Comparison of ENCODE assay signal across 23 cellular contexts in the genomic region with DNA sequence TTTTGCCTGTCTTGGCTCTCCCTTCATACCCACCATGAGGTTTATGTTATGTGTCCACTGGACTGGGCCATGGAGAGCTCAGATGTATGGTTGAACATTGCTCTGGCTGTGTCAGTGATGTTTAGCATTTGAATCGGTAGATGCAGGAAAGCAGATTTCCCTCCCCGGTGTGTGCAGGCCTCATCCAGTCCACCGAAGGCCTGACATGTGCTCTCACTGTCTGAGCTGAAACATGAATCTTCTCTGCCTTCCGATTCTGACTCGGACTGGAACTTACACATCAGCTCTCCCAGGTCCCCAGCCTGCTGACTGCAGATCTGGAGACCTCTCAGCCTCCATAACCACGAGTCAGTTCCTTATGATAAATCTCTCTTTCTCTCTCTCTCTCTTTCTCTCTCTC.
"Had no signal": no experiment of that assay in that cellular context is flagged by ENCODE, and none has a peak within 500 bp of the region (broad histone marks: within the 10 kb centered on the region; RNA-seq: fewer than 3 reads in every experiment).

No MANE protein-coding gene starts in this region.

- H3K27ac Mint-ChIP-seq: activated B cell treated with CpG ODN at 0.5 μM for 24 hours; activated naive CD8-positive, alpha-beta T cell treated with anti-CD3 and anti-CD28 coated beads, Interleukin-2, amount 50 U/mL, for 24 hours; endodermal cell; natural killer cell; T-helper 17 cell had no signal

- H3K36me3 Mint-ChIP-seq: natural killer cell had no signal

- ATAC-seq: activated naive CD8-positive, alpha-beta T cell treated with anti-CD3 and anti-CD28 coated beads, Interleukin-2, amount 50 U/mL, for 24 hours; heart left ventricle; lower lobe of right lung; natural killer cell; pancreas; psoas muscle; right cardiac atrium; stimulated activated naive CD8-positive, alpha-beta T cell treated with anti-CD3 and anti-CD28 coated beads, Interleukin-15, Interleukin-2, amounts not matched to agents 100 U/mL and 50 U/mL, for 24 hours; T-helper 17 cell had no signal

- H3K27ac ChIP-seq: heart left ventricle, lower lobe of right lung, neutrophil, pancreas, psoas muscle, tibial artery, uterus had no signal

- H3K27me3 ChIP-seq: neutrophil, pancreas, tibial artery, uterus had no signal

- DNase-seq: activated B cell treated with CpG ODN at 0.5 μM for 24 hours; activated CD4-positive, alpha-beta T cell treated with anti-CD3 and anti-CD28 coated beads for 4 hours; activated gamma-delta T cell; activated naive CD4-positive, alpha-beta T cell treated with anti-CD3 and anti-CD28 coated beads, Interleukin-2, amount 50 U/mL, for 16 hours; activated naive CD8-positive, alpha-beta T cell treated with anti-CD3 and anti-CD28 coated beads, Interleukin-2, amount 50 U/mL, for 24 hours; cerebellar nuclear complex; cortex of kidney; endodermal cell; heart left ventricle; lower lobe of right lung; midbrain; natural killer cell; pancreas; psoas muscle; right cardiac atrium; stimulated activated CD4-positive, alpha-beta T cell treated with anti-CD3 and anti-CD28 coated beads, Interleukin-12 subunit alpha, Interleukin-12 subunit beta, amount 100 ng/mL, for 4 hours; stimulated activated CD4-positive, alpha-beta T cell treated with anti-CD3 and anti-CD28 coated beads, Interleukin-4, amount 100 ng/mL, for 4 hours; stimulated activated naive CD8-positive, alpha-beta T cell treated with anti-CD3 and anti-CD28 coated beads, Interleukin-15, Interleukin-2, amounts not matched to agents 100 U/mL and 50 U/mL, for 24 hours; SW 1271; T-helper 17 cell; uterus had no signal

- H3K4me1 Mint-ChIP-seq: activated B cell treated with CpG ODN at 0.5 μM for 24 hours; activated naive CD8-positive, alpha-beta T cell treated with anti-CD3 and anti-CD28 coated beads, Interleukin-2, amount 50 U/mL, for 24 hours; endodermal cell; natural killer cell had no signal

- H3K4me3 ChIP-seq: heart left ventricle, lower lobe of right lung, pancreas, psoas muscle, tibial artery, uterus had no signal

- H3K4me3 Mint-ChIP-seq: activated B cell treated with CpG ODN at 0.5 μM for 24 hours; activated naive CD8-positive, alpha-beta T cell treated with anti-CD3 and anti-CD28 coated beads, Interleukin-2, amount 50 U/mL, for 24 hours; endodermal cell; natural killer cell; T-helper 17 cell had no signal

- H3K36me3 ChIP-seq: heart left ventricle, lower lobe of right lung, neutrophil, pancreas, tibial artery, uterus had no signal

- H3K9me3 ChIP-seq: heart left ventricle, lower lobe of right lung, neutrophil, pancreas, psoas muscle, tibial artery, uterus had no signal

- H3K9me3 Mint-ChIP-seq: activated B cell treated with CpG ODN at 0.5 μM for 24 hours; activated naive CD8-positive, alpha-beta T cell treated with anti-CD3 and anti-CD28 coated beads, Interleukin-2, amount 50 U/mL, for 24 hours; endodermal cell; natural killer cell had no signal

- H3K4me1 ChIP-seq: heart left ventricle, lower lobe of right lung, pancreas, psoas muscle, tibial artery, uterus had no signal
